In genomic region chr11:29127456-29127855, GRCh38 we compare ENCODE assay signal across 14 cellular contexts.
DNase-seq lines count a peak whose midpoint lies in the region; TF ChIP-seq lines count a peak whose summit lies in the region.
"Had no signal": no experiment of that assay in that cellular context is flagged by ENCODE, and none has a peak within 500 bp of the region (broad histone marks: within the 10 kb centered on the region; RNA-seq: fewer than 3 reads in every experiment).

No MANE protein-coding gene starts in this region.

- TF ChIP-seq CTCF in uterus (IDR thresholded peaks at IDR 0.05) (no peak), SK-N-SH (IDR thresholded peaks at IDR 0.05) (no peak)

- no peaks in the 10 kb centered on the region for H3K79me2 ChIP-seq in SK-N-SH (ENCODE audit: insufficient read depth)

- POLR2A ChIA-PET in SK-N-SH (lab: Yijun Ruan, JAX), result no interaction called here

- H3K9ac ChIP-seq in adipocyte (ENCODE audit: low read length), result no peak overlapping the region
- no peak overlapping the region for H3K9ac ChIP-seq in SK-N-SH
- H3K9ac ChIP-seq: BLaER1 treated with 17β-estradiol and CSF1 and Interleukin-3, amounts not matched to agents 10 nM and 100 nM; GM23248 had no signal

- no peaks in the 10 kb centered on the region for H3K9me2 ChIP-seq in SK-N-SH

- no peak overlapping the region for H3K27ac ChIP-seq in uterus
- no peak overlapping the region for H3K27ac ChIP-seq in SK-N-SH (ENCODE audit: low read depth in 2 of 2, low read length in 1 of 2)
- H3K27ac ChIP-seq: 22Rv1; BLaER1 treated with 17β-estradiol and CSF1 and Interleukin-3, amounts not matched to agents 10 nM and 100 nM; GM23248 had no signal

- H3K36me3 ChIP-seq in adipocyte (ENCODE audit: control insufficient read depth, insufficient read depth, low read length, severe bottlenecking) (no peaks in the 10 kb centered on the region), uterus (no peaks in the 10 kb centered on the region), SK-N-SH (replicated peaks in 1 of 2; ENCODE audit: control insufficient read depth in 1 of 2, insufficient read depth in 2 of 2, low read length in 1 of 2) (no peaks in the 10 kb centered on the region)
- H3K36me3 ChIP-seq: BLaER1 treated with 17β-estradiol and CSF1 and Interleukin-3, amounts not matched to agents 10 nM and 100 nM had no signal

- no peak for TF ChIP-seq EP300 in SK-N-SH (IDR thresholded peaks at IDR 0.05; ENCODE audit: borderline replicate concordance in 1 of 2, low read depth in 1 of 2, low read length in 1 of 2)

- no peak overlapping the region; the same call in 1 of the 2 replicates for H2AFZ ChIP-seq in SK-N-SH (ENCODE audit: low read depth)
- H2AFZ ChIP-seq: GM23248 had no signal

- no peaks in the 10 kb centered on the region for H4K20me1 ChIP-seq in SK-N-SH (ENCODE audit: insufficient read depth)
- H4K20me1 ChIP-seq: BLaER1 treated with 17β-estradiol and CSF1 and Interleukin-3, amounts not matched to agents 10 nM and 100 nM had no signal

- intact Hi-C loops in uterus (cut with DNase I; ENCODE audit: low total_unique reads), result no loop called here

- no peak overlapping the region for H3K4me3 ChIP-seq in adipocyte (ENCODE audit: low read length)
- no peak overlapping the region for H3K4me3 ChIP-seq in uterus
- no peak overlapping the region for H3K4me3 ChIP-seq in SK-N-SH (ENCODE audit: low read depth in 2 of 2, low read length in 1 of 2)
- H3K4me3 ChIP-seq: BLaER1 treated with 17β-estradiol and CSF1 and Interleukin-3, amounts not matched to agents 10 nM and 100 nM; GM12878; GM23248 had no signal

- H3F3A ChIP-seq in SK-N-SH (replicated peaks; ENCODE audit: insufficient read depth), result no peaks in the 10 kb centered on the region

- no peak for TF ChIP-seq POLR2A in uterus (IDR thresholded peaks at IDR 0.05)

- in situ Hi-C loops in ACHN (cut with HindIII; ENCODE audit: low pct_ligation_motif_present, low pct_unique_long_range_greater_than_20kb, low sequenced_read_pairs), result no loop called here

- H3K4me2 ChIP-seq in SK-N-SH, result no peak overlapping the region
- H3K4me2 ChIP-seq: BLaER1 treated with 17β-estradiol and CSF1 and Interleukin-3, amounts not matched to agents 10 nM and 100 nM had no signal

- H3K9me3 ChIP-seq in adipocyte (ENCODE audit: control insufficient read depth, low read length), result no peaks in the 10 kb centered on the region
- H3K9me3 ChIP-seq in uterus, result no peaks in the 10 kb centered on the region
- no peaks in the 10 kb centered on the region for H3K9me3 ChIP-seq in SK-N-SH
- H3K9me3 ChIP-seq: BLaER1 treated with 17β-estradiol and CSF1 and Interleukin-3, amounts not matched to agents 10 nM and 100 nM had no signal

- CTCF ChIA-PET in SK-N-SH (lab: Yijun Ruan, JAX), result no interaction called here

- DNase-seq in ACHN, result peak; percentile 18
- peak; percentile 51 for DNase-seq in adipocyte (ENCODE audit: low read depth)
- peak; percentile 74 for DNase-seq in fibroblast of peridontal ligament (ENCODE audit: extremely low read depth)
- DNase-seq in left kidney (ENCODE audit: low read depth, low spot score), result peak; percentile 64
- no peak for DNase-seq in NCI-H146 (lab: John Stamatoyannopoulos, UW)
- DNase-seq in uterus, result no peak
- no peak for DNase-seq in activated T-cell treated with anti-CD3 and anti-CD28 coated beads for 4 hours
- no peak for DNase-seq in SK-N-SH
- DNase-seq: CD4-positive, CD25-positive, alpha-beta regulatory T cell; DMS79; GM23248 had no signal

- no peak for TF ChIP-seq RAD21 in SK-N-SH (IDR thresholded peaks at IDR 0.05; ENCODE audit: low read length)

- no peaks in the 10 kb centered on the region for H3K27me3 ChIP-seq in adipocyte (replicated peaks; ENCODE audit: control insufficient read depth, insufficient read depth, low read length)
- H3K27me3 ChIP-seq in uterus, result no peaks in the 10 kb centered on the region
- H3K27me3 ChIP-seq in SK-N-SH (ENCODE audit: insufficient read depth), result no peaks in the 10 kb centered on the region
- H3K27me3 ChIP-seq: BLaER1 treated with 17β-estradiol and CSF1 and Interleukin-3, amounts not matched to agents 10 nM and 100 nM had no signal

- H3K4me1 ChIP-seq in adipocyte (ENCODE audit: control insufficient read depth, insufficient read depth, low read length) (peaks cover 8% of the 10 kb centered on the region), uterus (no peaks in the 10 kb centered on the region), SK-N-SH (ENCODE audit: control insufficient read depth in 1 of 2, insufficient read depth in 2 of 2, low read depth in 1 of 2, low read length in 1 of 2) (peaks cover 0 to 16% of the 10 kb centered on the region in 2 experiments; a peak in 1 of 4 replicates)

TF ChIP-seq in SK-N-SH, 30 proteins besides CTCF, POLR2A, EP300 and RAD21:
- TF ChIP-seq FOXM1 (IDR thresholded peaks at IDR 0.05; ENCODE audit: low read depth) (no peak), RXRA (IDR thresholded peaks at IDR 0.05; ENCODE audit: borderline replicate concordance, low read depth) (no peak), RFX5 (IDR thresholded peaks at IDR 0.05; ENCODE audit: low read length) (no peak), FOSL2 (IDR thresholded peaks at IDR 0.05; ENCODE audit: borderline replicate concordance, low read depth) (no peak)

Comparison
In these comparisons a context has a peak if more than half of its experiments do, and no peak if none do; other contexts are left out.
1. DNase-seq: peak in ACHN (single experiment), adipocyte (single experiment), fibroblast of peridontal ligament (single experiment) and left kidney (single experiment); none in NCI-H146 (single experiment), uterus (0 of 2), activated T-cell treated with anti-CD3 and anti-CD28 coated beads for 4 hours (single experiment) and SK-N-SH (single experiment).